Comparison of ENCODE assay signal across 2 cellular contexts in genomic region chr5:138701678-138702077, GRCh38.
A peak's percentile ranks its signal among the peaks of the same experiment; 100 is the strongest.
TF ChIP-seq lines count a peak whose summit lies in the region.

No MANE protein-coding gene starts in this region.

TF ChIP-seq in HepG2, 621 proteins besides CTCF, POLR2A, EP300 and RAD21:
- TF ChIP-seq REPIN1 (CRISPR knock-in tag; IDR thresholded peaks at IDR 0.05; ENCODE audit: borderline replicate concordance, low read depth), result no peak
- peak; percentile 24; the same call in 1 of the 2 replicates for TF ChIP-seq ZNF644 (CRISPR knock-in tag; IDR thresholded peaks at IDR 0.05; ENCODE audit: low read depth)
- TF ChIP-seq ZNF572 (CRISPR knock-in tag; IDR thresholded peaks at IDR 0.05), result no peak
- TF ChIP-seq ZNF263 (CRISPR knock-in tag; IDR thresholded peaks at IDR 0.05), result no peak
- TF ChIP-seq ZNF597 (CRISPR knock-in tag; IDR thresholded peaks at IDR 0.05), result no peak
- TF ChIP-seq ZNF207 (IDR thresholded peaks at IDR 0.05; ENCODE audit: borderline replicate concordance), result no peak
- TF ChIP-seq ETV5 (CRISPR knock-in tag; IDR thresholded peaks at IDR 0.05; ENCODE audit: borderline replicate concordance), result peak; percentile 21; the same call in 1 of the 2 replicates
- no peak for TF ChIP-seq SUZ12 (IDR thresholded peaks at IDR 0.05; ENCODE audit: low read depth, low read length)
- TF ChIP-seq MAZ (IDR thresholded peaks at IDR 0.05; ENCODE audit: borderline replicate concordance, low read depth, low read length), result no peak
- no peak for TF ChIP-seq MAZ (CRISPR knock-in tag; IDR thresholded peaks at IDR 0.05; ENCODE audit: low read depth)

TF ChIP-seq in K562, 482 proteins besides CTCF, POLR2A, EP300 and RAD21 (continues in another document):
- TF ChIP-seq SMC3 (conservative IDR thresholded peaks at IDR 0.05; ENCODE audit: insufficient read depth, low read depth, low read length) (no peak), CGGBP1 (CRISPR knock-in tag; IDR thresholded peaks at IDR 0.05) (no peak), YY1 (IDR thresholded peaks at IDR 0.05; ENCODE audit: borderline replicate concordance in 1 of 3, control insufficient read depth in 1 of 3, extremely low read depth in 1 of 3, insufficient read depth in 3 of 3, insufficient read length in 1 of 3, insufficient replicate concordance in 2 of 3, low read depth in 1 of 3, low read length in 2 of 3) (peak in 1 of 3 experiments; percentile 51), ZNF395 (CRISPR knock-in tag; IDR thresholded peaks at IDR 0.05) (0 out of 2 replicates have a peak, but pooled peaks have one; percentile 6), ZNF224 (CRISPR knock-in tag; IDR thresholded peaks at IDR 0.05) (no peak), ZFP36 (IDR thresholded peaks at IDR 0.05; ENCODE audit: low read depth, low read length, partially characterized antibody) (no peak), DDX20 (tag; IDR thresholded peaks at IDR 0.05; ENCODE audit: low read depth) (peak; percentile 64; the same call in 1 of the 2 replicates), KLF6 (CRISPR knock-in tag; IDR thresholded peaks at IDR 0.05; ENCODE audit: borderline replicate concordance) (0 out of 2 replicates have a peak, but pooled peaks have one; percentile 18), NCOR1 (IDR thresholded peaks at IDR 0.05) (no peak), TCF7 (IDR thresholded peaks at IDR 0.05; ENCODE audit: borderline replicate concordance) (no peak), CLOCK (CRISPR knock-in tag; IDR thresholded peaks at IDR 0.05; ENCODE audit: borderline replicate concordance) (no peak), CAMTA2 (CRISPR knock-in tag; conservative IDR thresholded peaks at IDR 0.05) (no peak), ZNF778 (CRISPR knock-in tag; IDR thresholded peaks at IDR 0.05) (no peak), ZNF140 (CRISPR knock-in tag; IDR thresholded peaks at IDR 0.05) (no peak), TRIM28 (IDR thresholded peaks at IDR 0.05) (no peak), ZNF699 (CRISPR knock-in tag; IDR thresholded peaks at IDR 0.05; ENCODE audit: insufficient replicate concordance) (no peak), EHMT2 (IDR thresholded peaks at IDR 0.05) (0 out of 2 replicates have a peak, but pooled peaks have one; percentile 47), EP400 (IDR thresholded peaks at IDR 0.05) (no peak), SP1 (CRISPR knock-in tag; IDR thresholded peaks at IDR 0.05) (no peak), ARID3A (IDR thresholded peaks at IDR 0.05; ENCODE audit: borderline replicate concordance, low read depth, low read length) (no peak), E2F4 (CRISPR knock-in tag; IDR thresholded peaks at IDR 0.05; ENCODE audit: low read depth) (no peak), SMAD4 (CRISPR knock-in tag; conservative IDR thresholded peaks at IDR 0.05) (0 out of 2 replicates have a peak, but pooled peaks have one; percentile 15), CHD1 (IDR thresholded peaks at IDR 0.05; ENCODE audit: low read length) (no peak), NR2C1 (IDR thresholded peaks at IDR 0.05) (no peak), NR2C1 (tag; IDR thresholded peaks at IDR 0.05) (no peak), ZKSCAN1 (IDR thresholded peaks at IDR 0.05; ENCODE audit: low read depth, low read length) (no peak), E2F3 (CRISPR knock-in tag; IDR thresholded peaks at IDR 0.05) (no peak), ZBTB26 (CRISPR knock-in tag; IDR thresholded peaks at IDR 0.05) (no peak), ZNF311 (CRISPR knock-in tag; IDR thresholded peaks at IDR 0.05) (peak; percentile 48; the same call in 1 of the 2 replicates), DNMT1 (IDR thresholded peaks at IDR 0.05) (no peak), JUNB (CRISPR knock-in tag; conservative IDR thresholded peaks at IDR 0.05) (no peak), SPI1 (IDR thresholded peaks at IDR 0.05; ENCODE audit: borderline replicate concordance, low read depth, low read length) (no peak), ZNF830 (CRISPR knock-in tag; IDR thresholded peaks at IDR 0.05) (no peak), FOS (IDR thresholded peaks at IDR 0.05; ENCODE audit: extremely low read depth, insufficient read length) (no peak), ATF7 (IDR thresholded peaks at IDR 0.05) (no peak), MYC (IDR thresholded peaks at IDR 0.05; ENCODE audit: low read depth, low read length) (no peak), MYC (CRISPR knock-in tag; IDR thresholded peaks at IDR 0.05; ENCODE audit: borderline replicate concordance, low read depth) (0 out of 2 replicates have a peak, but pooled peaks have one; percentile 41), CEBPZ (IDR thresholded peaks at IDR 0.05; ENCODE audit: borderline replicate concordance, low read depth, low read length) (no peak), ZNF668 (CRISPR knock-in tag; IDR thresholded peaks at IDR 0.05) (0 out of 2 replicates have a peak, but pooled peaks have one; percentile 19), ETS2 (tag; IDR thresholded peaks at IDR 0.05; ENCODE audit: borderline replicate concordance, poor library complexity, severe bottlenecking) (no peak), U2AF1 (optimal IDR thresholded peaks at IDR 0.05; ENCODE audit: low read depth, low read length) (no peak), TEAD1 (CRISPR knock-in tag; IDR thresholded peaks at IDR 0.05) (no peak), JUND (IDR thresholded peaks at IDR 0.05; ENCODE audit: borderline replicate concordance, low read depth, low read length) (no peak), JUND (tag; IDR thresholded peaks at IDR 0.05; ENCODE audit: borderline replicate concordance, low read depth, low read length) (no peak), NR4A1 (CRISPR knock-in tag; IDR thresholded peaks at IDR 0.05) (no peak), NR4A1 (tag; IDR thresholded peaks at IDR 0.05) (0 out of 2 replicates have a peak, but pooled peaks have one; percentile 28), SAFB2 (IDR thresholded peaks at IDR 0.05; ENCODE audit: borderline replicate concordance, low read depth, low read length, severe bottlenecking) (no peak), MAFF (IDR thresholded peaks at IDR 0.05; ENCODE audit: low read length) (no peak), TAF7 (tag; IDR thresholded peaks at IDR 0.05) (0 out of 2 replicates have a peak, but pooled peaks have one; percentile 23), HDAC8 (tag; IDR thresholded peaks at IDR 0.05) (no peak), ZNF277 (CRISPR knock-in tag; IDR thresholded peaks at IDR 0.05; ENCODE audit: borderline replicate concordance) (no peak), ZKSCAN8 (CRISPR knock-in tag; IDR thresholded peaks at IDR 0.05) (no peak), BCL6 (CRISPR knock-in tag; IDR thresholded peaks at IDR 0.05) (no peak), MYNN (IDR thresholded peaks at IDR 0.05) (no peak), MYNN (CRISPR knock-in tag; IDR thresholded peaks at IDR 0.05) (no peak), ZNF551 (CRISPR knock-in tag; IDR thresholded peaks at IDR 0.05) (no peak), ZBTB43 (CRISPR knock-in tag; IDR thresholded peaks at IDR 0.05) (no peak)
